13 cellular contexts compared by ENCODE assay signal in genomic region chr1:157781048-157781447, GRCh38. TPM values are rescaled to one million over a fixed set of nuclear protein-coding genes. Genes with fewer than 3 reads are reported as not detected.
A peak's percentile ranks its signal among the peaks of the same experiment; 100 is the strongest.
DNase-seq lines count a peak whose midpoint lies in the region; ATAC-seq and TF ChIP-seq lines count a peak whose summit lies in the region.
"Had no signal": no experiment of that assay in that cellular context is flagged by ENCODE, and none has a peak within 500 bp of the region (broad histone marks: within the 10 kb centered on the region; RNA-seq: fewer than 3 reads in every experiment).

No MANE protein-coding gene starts in this region.

- no peak for TF ChIP-seq CTCF in adrenal gland (IDR thresholded peaks at IDR 0.05)

- no peaks in the 10 kb centered on the region for H3K4me1 ChIP-seq in adrenal gland (replicated peaks in 1 of 2)
- H3K4me1 ChIP-seq: esophagus muscularis mucosa had no signal

- 45 to 66% (median 51%) methylated on average over 2 of the region's 2 CpGs for WGBS in adrenal gland, 4 donors

- H3K4me3 ChIP-seq in adrenal gland = no peak overlapping the region
- H3K4me3 ChIP-seq: esophagus muscularis mucosa, skin epidermis had no signal

- ATAC-seq in GM18907 (IDR thresholded peaks at IDR 0.05; ENCODE audit: unreplicated experiment) (peak; percentile 64), GM21619 (IDR thresholded peaks at IDR 0.05; ENCODE audit: unreplicated experiment) (peak; percentile 45), HG03378 (IDR thresholded peaks at IDR 0.05; ENCODE audit: unreplicated experiment) (peak; percentile 52), left colon (peak; percentile 61), GM21786 (IDR thresholded peaks at IDR 0.05; ENCODE audit: unreplicated experiment) (no peak)

- H3K9me3 ChIP-seq in adrenal gland (replicated peaks in 1 of 3) = no peaks in the 10 kb centered on the region
- H3K9me3 ChIP-seq: esophagus muscularis mucosa had no signal

- no peaks in the 10 kb centered on the region for H3K36me3 ChIP-seq in adrenal gland (replicated peaks in 1 of 2)
- H3K36me3 ChIP-seq: esophagus muscularis mucosa had no signal

- H3K27me3 ChIP-seq in adrenal gland = no peaks in the 10 kb centered on the region
- H3K27me3 ChIP-seq: esophagus muscularis mucosa had no signal

- intact Hi-C loops in left colon (cut with DNase I, micrococcal nuclease) = no loop called here
- intact Hi-C loops in adrenal gland (cut with DNase I) = no loop called here

- no peak overlapping the region for H3K27ac ChIP-seq in adrenal gland
- H3K27ac ChIP-seq: esophagus muscularis mucosa, skin epidermis had no signal

- DNase-seq in left colon = no peak
- DNase-seq in adrenal gland = no peak
- no peak for DNase-seq in NCI-H526 (lab: John Stamatoyannopoulos, UW)
- DNase-seq: DMS79, NCI-H187 treated with DMSO at 0.1 percent for 48 hours had no signal

- no peak for TF ChIP-seq POLR2A in adrenal gland (IDR thresholded peaks at IDR 0.05)

RNA-seq across cellular contexts. Expression of gene FCRL2, which starts 4.1 kb away (rescaled TPM):
- total RNA-seq in left colon = 1 to 10 TPM; 1.1 to 1.2 TPM
- not detected for total RNA-seq in adrenal gland
- polyA plus RNA-seq in adrenal gland = under 1 TPM; 0.03 to 0.15 (median 0.08) TPM
- total RNA-seq: cardiac septum had no signal
- polyA plus RNA-seq: neural cell had no signal

RNA-seq across cellular contexts. Expression of gene FCRL1, which starts 38.9 kb away (rescaled TPM):
- total RNA-seq in left colon = 1 to 10 TPM in 1 of 2 donors, under 1 TPM in 1; 0.61 to 1.5 TPM
- total RNA-seq in adrenal gland = under 1 TPM in 1 of 8 donors, not detected in 7; 0.40 TPM
- polyA plus RNA-seq in adrenal gland = under 1 TPM in 1 of 3 donors, not detected in 2; 0.03 TPM
- total RNA-seq: cardiac septum had no signal
- polyA plus RNA-seq: neural cell had no signal
